ENCODE assay signal across 22 cellular contexts in the genomic region with DNA sequence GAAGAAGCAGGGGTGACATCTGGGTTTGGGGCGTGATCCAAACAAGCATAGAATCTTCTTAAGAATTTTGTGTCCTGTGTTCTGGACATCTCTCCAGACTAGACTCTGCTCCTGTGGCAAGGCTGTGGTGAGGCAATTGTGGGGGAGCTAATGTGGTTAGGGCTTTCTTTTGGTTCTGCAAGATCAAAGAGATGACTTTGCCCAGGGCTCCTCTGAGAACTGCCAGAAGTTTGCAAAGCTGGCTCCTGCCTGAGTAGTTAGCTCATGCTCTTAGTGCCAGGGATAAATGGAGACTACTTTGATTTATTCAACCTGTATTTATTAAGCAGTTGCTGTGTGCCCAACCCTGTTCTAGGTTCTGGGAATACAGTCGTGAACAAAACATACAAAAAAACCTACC. TPM values are rescaled to one million over a fixed set of nuclear protein-coding genes. Genes with fewer than 3 reads are reported as not detected.
"Had no signal": no experiment of that assay in that cellular context is flagged by ENCODE, and none has a peak within 500 bp of the region (broad histone marks: within the 10 kb centered on the region; RNA-seq: fewer than 3 reads in every experiment).

No MANE protein-coding gene starts in this region.

- H3K27ac ChIP-seq: breast epithelium, pancreas, stomach, thoracic aorta had no signal

- H3K36me3 ChIP-seq: breast epithelium, pancreas, stomach, thoracic aorta had no signal

- H3K4me3 ChIP-seq: breast epithelium, lung, pancreas, skin epidermis, stomach, thoracic aorta had no signal

- H3K4me1 ChIP-seq: breast epithelium, pancreas had no signal

- FAIRE-seq: pancreas, TTC549, urothelium cell line had no signal

- ATAC-seq: pancreas had no signal

- DNase-seq: activated CD4-positive, alpha-beta T cell treated with anti-CD3 and anti-CD28 coated beads, Interleukin-2, amount 50 U/mL, for 48 hours; activated CD4-positive, CD25-positive, alpha-beta regulatory T cell; activated gamma-delta T cell; activated T-cell treated with anti-CD3 and anti-CD28 coated beads, Interleukin-2, amount 50 U/mL, for 48 hours; anterior cingulate cortex; dermis blood vessel endothelial cell; hypothalamus; midbrain; naive B cell; pancreas; retina; stimulated activated CD4-positive, alpha-beta T cell treated with anti-CD3 and anti-CD28 coated beads, Interleukin-4, amount 100 ng/mL, for 4 hours; stomach had no signal

- H3K27me3 ChIP-seq: breast epithelium, pancreas, stomach had no signal

- H3K9me3 ChIP-seq: breast epithelium, pancreas, stomach, thoracic aorta had no signal

RNA-seq across cellular contexts. Expression of a gene that starts 34.0 kb away (rescaled TPM):
- total RNA-seq: cerebellum, dermis blood vessel endothelial cell, epithelial cell of proximal tubule, fibroblast of villous mesenchyme, lung, pancreas, thoracic aorta had no signal
